ENCODE assay signal across 11 cellular contexts in genomic region chr2:42967959-42968674, GRCh38.
DNase-seq lines count a peak whose midpoint lies in the region; ATAC-seq and TF ChIP-seq lines count a peak whose summit lies in the region.
"Had no signal": no experiment of that assay in that cellular context is flagged by ENCODE, and none has a peak within 500 bp of the region (broad histone marks: within the 10 kb centered on the region; RNA-seq: fewer than 3 reads in every experiment).

No MANE protein-coding gene starts in this region.

- CTCF ChIA-PET in GM10248 (lab: Yijun Ruan, JAX) = interaction anchor here (0.6 to 3.9 kb wide), 4 partner anchors 21 to 516 kb away, joined by 3 to 13 read pairs (median 4); no protein-coding TSS in a partner anchor

- DNase-seq in CD14-positive monocyte (ENCODE audit: low spot score) (no peak), SJSA1 (ENCODE audit: low read depth in 1 of 2, low spot score in 2 of 2) (peak in 1 of 2 experiments; percentile 62), sciatic nerve (ENCODE audit: low spot score) (peak; percentile 87), colonic mucosa (no peak), LoVo (ENCODE audit: low spot score) (no peak), GM10248 (ENCODE audit: extremely low spot score) (no peak)
- DNase-seq: activated CD4-positive, alpha-beta T cell treated with anti-CD3 and anti-CD28 coated beads, Interleukin-2, amount 10 ng/mL, durations not matched to agents 24 days and 14 days; central memory CD4-positive, alpha-beta T cell; DND-41 had no signal

- no peaks in the 10 kb centered on the region for H3K9me3 ChIP-seq in SJSA1 (replicated peaks)
- peaks cover 0 to 6% (median 0%) of the 10 kb centered on the region in 3 donors for H3K9me3 ChIP-seq in gastroesophageal sphincter
- no peaks in the 10 kb centered on the region for H3K9me3 ChIP-seq in colonic mucosa

- H3K36me3 Mint-ChIP-seq in CD14-positive monocyte = peaks cover 0 to 1% of the 10 kb centered on the region in 2 donors

- peak overlapping the region in 5 of 7 donors; percentile 23 to 63 (median 35) for H3K27ac Mint-ChIP-seq in CD14-positive monocyte
- H3K27ac Mint-ChIP-seq: activated CD4-positive, alpha-beta T cell treated with anti-CD3 and anti-CD28 coated beads, Interleukin-2, amount 10 ng/mL, durations not matched to agents 24 days and 14 days had no signal

- H3K4me3 Mint-ChIP-seq in CD14-positive monocyte = peak overlapping the region; percentile 48 to 57
- H3K4me3 Mint-ChIP-seq: activated CD4-positive, alpha-beta T cell treated with anti-CD3 and anti-CD28 coated beads, Interleukin-2, amount 10 ng/mL, durations not matched to agents 24 days and 14 days had no signal

- H3K27ac ChIP-seq in SJSA1 (peak overlapping the region; percentile 27; the same call in 1 of the 2 replicates), gastroesophageal sphincter (peak overlapping the region in 3 of 4 donors; percentile 60 to 65 (median 63)), colonic mucosa (no peak overlapping the region)

- peaks cover 0 to 2% (median 0%) of the 10 kb centered on the region in 7 donors for H3K9me3 Mint-ChIP-seq in CD14-positive monocyte
- H3K9me3 Mint-ChIP-seq: activated CD4-positive, alpha-beta T cell treated with anti-CD3 and anti-CD28 coated beads, Interleukin-2, amount 10 ng/mL, durations not matched to agents 24 days and 14 days had no signal

- POLR2A ChIA-PET in GM10248 (lab: Yijun Ruan, JAX) = no interaction called here

- H3K9ac ChIP-seq in colonic mucosa (ENCODE audit: low read depth in 2 of 2, low read length in 2 of 2) = no peak overlapping the region

- H3K36me3 ChIP-seq in SJSA1 (no peaks in the 10 kb centered on the region), gastroesophageal sphincter (no peaks in the 10 kb centered on the region), colonic mucosa (no peaks in the 10 kb centered on the region)

- H3K4me1 Mint-ChIP-seq in CD14-positive monocyte = peaks cover 78% of the 10 kb centered on the region

- 71 to 83% methylated on average over 1 to 7 of the region's 15 CpGs for WGBS in gastroesophageal sphincter (ENCODE audit: low coverage in 1 of 2), 2 donors

- intact Hi-C loops in CD14-positive monocyte (cut with micrococcal nuclease) (loop anchor here in 1 of 2 donors (10.0 kb wide), 1 partner anchor 137 kb away; no protein-coding TSS in a partner anchor), sciatic nerve (cut with DNase I) (no loop called here), colonic mucosa (cut with DNase I) (no loop called here)

- H3K27me3 Mint-ChIP-seq in CD14-positive monocyte (ENCODE audit: low read depth in 3 of 3) = peaks cover 0 to 3% (median 1%) of the 10 kb centered on the region in 3 donors

- no peak for TF ChIP-seq EP300 in gastroesophageal sphincter (IDR thresholded peaks at IDR 0.05)

- no peak for TF ChIP-seq POLR2A in gastroesophageal sphincter (IDR thresholded peaks at IDR 0.05)

- ATAC-seq in gastroesophageal sphincter = peak; percentile 81
- ATAC-seq in sciatic nerve = peak; percentile 93
- no peak for ATAC-seq in HG03442 (IDR thresholded peaks at IDR 0.05; ENCODE audit: unreplicated experiment)

- H3K4me1 ChIP-seq in SJSA1 (replicated peaks) = peaks cover 29% of the 10 kb centered on the region
- peaks cover 0 to 50% (median 10%) of the 10 kb centered on the region in 3 donors for H3K4me1 ChIP-seq in gastroesophageal sphincter
- no peaks in the 10 kb centered on the region for H3K4me1 ChIP-seq in colonic mucosa

- no peaks in the 10 kb centered on the region for H3K27me3 ChIP-seq in SJSA1 (replicated peaks)
- no peaks in the 10 kb centered on the region for H3K27me3 ChIP-seq in gastroesophageal sphincter
- H3K27me3 ChIP-seq in colonic mucosa = no peaks in the 10 kb centered on the region

- H3K4me3 ChIP-seq in SJSA1 (no peak overlapping the region), gastroesophageal sphincter (no peak overlapping the region), colonic mucosa (no peak overlapping the region)

- no peak for TF ChIP-seq CTCF in CD14-positive monocyte (IDR thresholded peaks at IDR 0.05)
- TF ChIP-seq CTCF in gastroesophageal sphincter (IDR thresholded peaks at IDR 0.05) = no peak
- TF ChIP-seq CTCF in colonic mucosa (IDR thresholded peaks at IDR 0.05) = no peak
- TF ChIP-seq CTCF in GM10248 (IDR thresholded peaks at IDR 0.05; ENCODE audit: control extremely low read depth, extremely low read depth, low read depth, missing control alignments) = no peak
